27 cellular contexts compared by ENCODE assay signal in the genomic region with DNA sequence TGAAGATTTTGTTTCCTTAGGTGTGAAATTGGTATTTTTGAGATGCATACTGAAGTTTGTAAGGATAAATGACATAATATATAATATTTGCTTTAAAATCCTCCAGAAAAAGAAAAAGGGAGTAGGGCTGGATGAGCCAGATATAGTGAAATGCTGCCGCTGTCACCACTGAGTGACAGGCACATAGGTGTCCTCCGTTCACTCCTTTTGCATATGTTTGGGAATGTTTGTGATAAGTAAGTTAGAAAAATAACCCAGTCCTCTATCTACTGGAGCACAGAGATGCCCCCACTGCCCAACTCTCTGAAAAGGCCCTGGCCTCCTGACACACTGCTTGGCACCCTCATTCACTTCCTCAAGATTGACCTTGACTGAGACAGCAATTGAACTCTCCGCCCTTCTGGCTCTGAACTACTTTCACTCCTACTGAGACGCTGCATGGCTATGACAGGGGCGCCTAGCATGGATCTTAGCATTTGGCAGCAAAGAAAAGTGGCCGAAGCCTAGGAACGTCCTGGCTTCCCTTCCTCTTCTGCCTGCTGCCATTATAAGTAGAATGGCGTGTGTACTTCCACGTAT.
"Had no signal": no experiment of that assay in that cellular context is flagged by ENCODE, and none has a peak within 500 bp of the region (broad histone marks: within the 10 kb centered on the region; RNA-seq: fewer than 3 reads in every experiment).

No MANE protein-coding gene starts in this region.

- DNase-seq: activated CD4-positive, alpha-beta memory T cell treated with anti-CD3 and anti-CD28 coated beads, Interleukin-2, amount 10 ng/mL, durations not matched to agents 7 days and 5 days; activated CD4-positive, alpha-beta T cell treated with anti-CD3 and anti-CD28 coated beads for 36 hours; activated CD4-positive, alpha-beta T cell treated with anti-CD3 and anti-CD28 coated beads, Interleukin-2, amount 10 ng/mL, durations not matched to agents 24 days and 14 days; activated CD4-positive, CD25-positive, alpha-beta regulatory T cell; activated CD4-positive, CD25-positive, alpha-beta regulatory T cell treated with anti-CD3 and anti-CD28 coated beads, Interleukin-2, amount 50 U/mL, for 72 hours; activated CD8-positive, alpha-beta memory T cell treated with anti-CD3 and anti-CD28 coated beads, Interleukin-2, amount 50 U/mL, for 48 hours; activated gamma-delta T cell; activated naive CD4-positive, alpha-beta T cell; activated naive CD4-positive, alpha-beta T cell treated with anti-CD3 and anti-CD28 coated beads, Interleukin-2, amount 50 U/mL, for 16 hours; activated T-cell treated with anti-CD3 and anti-CD28 coated beads for 4 hours; activated T-cell treated with anti-CD3 and anti-CD28 coated beads, Interleukin-2, amount 50 U/mL, for 24 hours; activated T-cell treated with anti-CD3 and anti-CD28 coated beads, Interleukin-2, amount 50 U/mL, for 72 hours; brain microvascular endothelial cell; cortex of kidney; dermis blood vessel endothelial cell; effector CD4-positive, alpha-beta T cell; effector memory CD8-positive, alpha-beta T cell; erythroblast; esophagus squamous epithelium; foreskin melanocyte; heart right ventricle; T-helper 1 cell; T-helper 17 cell; T1000 had no signal

- H3K9me3 ChIP-seq: esophagus squamous epithelium, gastroesophageal sphincter, heart right ventricle had no signal

- ATAC-seq: activated CD4-positive, alpha-beta T cell treated with anti-CD3 and anti-CD28 coated beads for 36 hours; activated T-cell treated with anti-CD3 and anti-CD28 coated beads, Interleukin-2, amount 50 U/mL, for 72 hours; effector memory CD8-positive, alpha-beta T cell; gastroesophageal sphincter; heart right ventricle; T-helper 17 cell had no signal

- H3K4me3 ChIP-seq: esophagus squamous epithelium, gastroesophageal sphincter, heart right ventricle had no signal

- H3K36me3 ChIP-seq: brain microvascular endothelial cell, esophagus squamous epithelium, gastroesophageal sphincter, heart right ventricle had no signal

- H3K27ac ChIP-seq: brain microvascular endothelial cell, esophagus squamous epithelium, gastroesophageal sphincter, heart right ventricle had no signal

- FAIRE-seq: astrocyte, bronchial epithelial cell had no signal

- H3K27me3 ChIP-seq: brain microvascular endothelial cell had no signal
